8 cellular contexts compared by ENCODE assay signal in the genomic region with DNA sequence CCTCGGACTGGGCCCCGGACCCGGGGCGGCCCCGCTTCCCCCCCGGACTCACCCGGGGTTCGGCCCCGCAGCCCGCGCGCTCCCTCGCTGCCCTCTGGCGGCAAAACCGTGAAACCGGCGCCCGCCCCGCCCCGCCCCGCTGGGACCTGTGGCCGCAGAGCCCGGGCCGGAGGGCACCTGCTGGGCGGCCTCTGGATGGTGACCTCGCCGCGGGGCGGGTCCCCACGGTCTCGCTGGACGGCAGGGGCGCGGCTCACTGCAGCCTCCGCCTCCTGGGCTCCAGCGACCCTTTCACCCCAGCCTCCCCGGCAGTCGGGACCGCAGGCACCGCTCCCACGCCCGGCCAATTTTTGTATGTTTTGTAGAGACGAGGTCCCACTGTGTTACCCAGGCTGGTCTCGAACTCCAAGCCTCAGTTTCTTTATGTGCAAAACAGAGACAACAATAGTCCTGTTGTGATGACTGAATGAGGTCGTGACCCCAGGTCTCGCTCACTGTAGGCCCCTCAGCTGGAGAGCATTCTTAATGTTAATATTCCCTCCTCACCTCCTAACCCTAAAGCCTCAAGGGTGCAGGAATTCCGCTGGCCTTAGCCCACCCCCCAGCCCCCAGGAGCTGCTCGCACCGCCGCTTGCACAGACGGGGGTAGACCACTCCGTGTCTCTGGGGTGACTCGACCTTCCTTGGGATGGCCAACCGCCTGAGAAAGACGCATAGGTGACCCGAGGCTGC. TPM values are rescaled to one million over a fixed set of nuclear protein-coding genes. Genes with fewer than 3 reads are reported as not detected.
A peak's percentile ranks its signal among the peaks of the same experiment; 100 is the strongest.
DNase-seq lines count a peak whose midpoint lies in the region; ATAC-seq and TF ChIP-seq lines count a peak whose summit lies in the region.

No MANE protein-coding gene starts in this region.

- TF ChIP-seq CTCF in OCI-LY7 (conservative IDR thresholded peaks at IDR 0.05; ENCODE audit: low read length) (peak; percentile 68), fibroblast of villous mesenchyme (IDR thresholded peaks at IDR 0.05; ENCODE audit: insufficient read depth, low read depth, low read length) (peak; percentile 50), omental fat pad (IDR thresholded peaks at IDR 0.05) (peak in 1 of 3 donors; percentile 77), thyroid gland (IDR thresholded peaks at IDR 0.05) (peak in 5 of 6 experiments; percentile 41 to 94 (median 81))

- H3K36me3 ChIP-seq in GM23248 (ENCODE audit: low read depth) (no peaks in the 10 kb centered on the region), OCI-LY7 (ENCODE audit: insufficient read depth, low read length) (no peaks in the 10 kb centered on the region), thyroid gland (no peaks in the 10 kb centered on the region)

- H3K4me1 ChIP-seq in GM23248 (ENCODE audit: insufficient read depth) (no peaks in the 10 kb centered on the region), OCI-LY7 (ENCODE audit: insufficient read depth, low read length, poor library complexity, severe bottlenecking) (peaks cover 5% of the 10 kb centered on the region), thyroid gland (peaks cover 6 to 13% of the 10 kb centered on the region in 2 donors)

- BruUV-seq in OCI-LY7 (replicated peaks; lab: Mats Ljungman, UMichigan): no TSS peak

- H3K9me3 ChIP-seq in GM23248 (ENCODE audit: low read depth) (no peaks in the 10 kb centered on the region), OCI-LY7 (ENCODE audit: low read length) (no peaks in the 10 kb centered on the region), thyroid gland (no peaks in the 10 kb centered on the region)

- CTCF ChIA-PET in OCI-LY7 (lab: Charles Lee; ENCODE audit: unreplicated experiment): interaction anchor here (0.9 kb wide), 1 partner anchor 155 kb away, joined by 3 read pairs; no protein-coding TSS in a partner anchor

- H3K9me2 ChIP-seq in GM23248 (ENCODE audit: insufficient read depth) (no peaks in the 10 kb centered on the region), OCI-LY7 (ENCODE audit: insufficient read depth, low read length) (no peaks in the 10 kb centered on the region)

- H3K27me3 ChIP-seq in GM23248 (replicated peaks; ENCODE audit: insufficient read depth) (no peaks in the 10 kb centered on the region; the same call in 1 of the 2 replicates), thyroid gland (no peaks in the 10 kb centered on the region)

- H3K27ac Mint-ChIP-seq in activated T-helper 1 cell treated with anti-CD3 and anti-CD28 coated beads, Interleukin-12 subunit alpha, Interleukin-12 subunit beta, Interleukin-2, Interleukin-4 antibody, amounts not matched to agents 30 ng/mL and 10 ng/mL and 1 ng/mL, durations not matched to agents 14 hours and 24 hours and 36 hours: peak overlapping the region; percentile 11

- 11 to 16% methylated on average over 28 to 51 of the region's 56 CpGs for WGBS in GM23248 (ENCODE audit: low coverage in 1 of 2, low lambda C conversion rate in 2 of 2, missing lambda C conversion rate in 2 of 2), 2 experiments
- 22 to 32% methylated on average over 19 to 30 of the region's 56 CpGs for WGBS in thyroid gland, 2 donors

- H3K4me3 ChIP-seq in GM23248 (peak overlapping the region; percentile 52; the same call in 1 of the 2 replicates), OCI-LY7 (ENCODE audit: low read depth, low read length, poor library complexity, severe bottlenecking) (peak overlapping the region; percentile 66), fibroblast of villous mesenchyme (ENCODE audit: low read depth, low read length) (no peak overlapping the region), thyroid gland (replicated peaks in 1 of 3) (peak overlapping the region in 1 of 3 donors; percentile 56)

- H3K79me2 ChIP-seq in GM23248 (ENCODE audit: insufficient read depth): no peaks in the 10 kb centered on the region
- no peaks in the 10 kb centered on the region for H3K79me2 ChIP-seq in OCI-LY7 (ENCODE audit: insufficient read depth, low read depth, low read length)

- ATAC-seq in omental fat pad (ENCODE audit: low FRiP score) (peak; percentile 81), GM19455 (IDR thresholded peaks at IDR 0.05; ENCODE audit: unreplicated experiment) (no peak)

- no peak overlapping the region for H3K9ac ChIP-seq in GM23248

- H3K4me1 Mint-ChIP-seq in activated T-helper 1 cell treated with anti-CD3 and anti-CD28 coated beads, Interleukin-12 subunit alpha, Interleukin-12 subunit beta, Interleukin-2, Interleukin-4 antibody, amounts not matched to agents 30 ng/mL and 10 ng/mL and 1 ng/mL, durations not matched to agents 14 hours and 24 hours and 36 hours (ENCODE audit: low read depth): peaks cover 10% of the 10 kb centered on the region

- no peak overlapping the region for H3K4me2 ChIP-seq in GM23248 (ENCODE audit: unreplicated experiment)
- H3K4me2 ChIP-seq in OCI-LY7 (ENCODE audit: low read length): peak overlapping the region; percentile 68

- H3K36me3 Mint-ChIP-seq in activated T-helper 1 cell treated with anti-CD3 and anti-CD28 coated beads, Interleukin-12 subunit alpha, Interleukin-12 subunit beta, Interleukin-2, Interleukin-4 antibody, amounts not matched to agents 30 ng/mL and 10 ng/mL and 1 ng/mL, durations not matched to agents 14 hours and 24 hours and 36 hours (ENCODE audit: low read depth): peaks cover 2% of the 10 kb centered on the region

- DNase-seq in CD1c-positive myeloid dendritic cell (ENCODE audit: extremely low spot score) (peak; percentile 75), GM23248 (peak; percentile 76), OCI-LY7 (ENCODE audit: low spot score) (peak; percentile 68), fibroblast of villous mesenchyme (ENCODE audit: low read depth) (no peak), omental fat pad (ENCODE audit: low spot score) (peak; percentile 51), thyroid gland (peak; percentile 75 to 79)
- peak; percentile 46 for DNase-seq in activated T-helper 1 cell treated with anti-CD3 and anti-CD28 coated beads, Interleukin-12 subunit alpha, Interleukin-12 subunit beta, Interleukin-2, Interleukin-4 antibody, amounts not matched to agents 30 ng/mL and 10 ng/mL and 1 ng/mL, durations not matched to agents 14 hours and 24 hours and 36 hours (ENCODE audit: low spot score)

- no peaks in the 10 kb centered on the region for H4K20me1 ChIP-seq in GM23248 (ENCODE audit: insufficient read depth)
- no peaks in the 10 kb centered on the region for H4K20me1 ChIP-seq in OCI-LY7 (ENCODE audit: insufficient read depth, low read length)

- H3K27ac ChIP-seq in GM23248: no peak overlapping the region
- no peak overlapping the region for H3K27ac ChIP-seq in OCI-LY7 (ENCODE audit: low read depth, low read length, poor library complexity, severe bottlenecking)
- no peak overlapping the region for H3K27ac ChIP-seq in thyroid gland

- H3K9me3 Mint-ChIP-seq in activated T-helper 1 cell treated with anti-CD3 and anti-CD28 coated beads, Interleukin-12 subunit alpha, Interleukin-12 subunit beta, Interleukin-2, Interleukin-4 antibody, amounts not matched to agents 30 ng/mL and 10 ng/mL and 1 ng/mL, durations not matched to agents 14 hours and 24 hours and 36 hours: peaks cover 4% of the 10 kb centered on the region

- H2AFZ ChIP-seq in GM23248 (no peak overlapping the region), OCI-LY7 (ENCODE audit: low read length) (no peak overlapping the region)

- H3F3A ChIP-seq in GM23248 (ENCODE audit: insufficient read depth): no peaks in the 10 kb centered on the region

- in situ Hi-C loops in GM23248 (cut with MboI): no loop called here

- intact Hi-C loops in OCI-LY7 (cut with micrococcal nuclease; ENCODE audit: unreplicated experiment): loop anchor here (2.0 kb wide), 2 partner anchors 222 to 242 kb away; no protein-coding TSS in a partner anchor
- intact Hi-C loops in activated T-helper 1 cell treated with anti-CD3 and anti-CD28 coated beads, Interleukin-12 subunit alpha, Interleukin-12 subunit beta, Interleukin-2, Interleukin-4 antibody, amounts not matched to agents 30 ng/mL and 10 ng/mL and 1 ng/mL, durations not matched to agents 14 hours and 24 hours and 36 hours (cut with micrococcal nuclease): loop anchor here (2.0 kb wide), 1 partner anchor 242 kb away; no protein-coding TSS in a partner anchor
- intact Hi-C loops in thyroid gland (cut with DNase I): loop anchor here (5.0 to 10.0 kb wide), 2 partner anchors 82 to 239 kb away; no protein-coding TSS in a partner anchor

- TF ChIP-seq POLR2A in thyroid gland (IDR thresholded peaks at IDR 0.05): no peak

- peaks cover 29% of the 10 kb centered on the region for H3K27me3 Mint-ChIP-seq in activated T-helper 1 cell treated with anti-CD3 and anti-CD28 coated beads, Interleukin-12 subunit alpha, Interleukin-12 subunit beta, Interleukin-2, Interleukin-4 antibody, amounts not matched to agents 30 ng/mL and 10 ng/mL and 1 ng/mL, durations not matched to agents 14 hours and 24 hours and 36 hours (ENCODE audit: insufficient read depth)

- POLR2A ChIA-PET in OCI-LY7 (lab: Charles Lee): no interaction called here

- H3K4me3 Mint-ChIP-seq in activated T-helper 1 cell treated with anti-CD3 and anti-CD28 coated beads, Interleukin-12 subunit alpha, Interleukin-12 subunit beta, Interleukin-2, Interleukin-4 antibody, amounts not matched to agents 30 ng/mL and 10 ng/mL and 1 ng/mL, durations not matched to agents 14 hours and 24 hours and 36 hours: peak overlapping the region; percentile 86

RNA-seq across cellular contexts. Expression of a gene that starts 33.7 kb away (rescaled TPM):
- total RNA-seq in GM23248 (2014; rRNA removed; shearing (Covaris generic)): 2.7 and 13.4 TPM in 2 replicates
- polyA plus RNA-seq in GM23248 (2016; fragmentation: Nextera tagmentation; extraction: Ambion mirVana): 5.2 and 5.4 TPM in 2 replicates
- 1.0 and 5.9 TPM in 2 replicates for total RNA-seq in OCI-LY7 (2014; rRNA removed; shearing (Covaris generic))
- total RNA-seq in OCI-LY7 (2022) (2.0 and 2.2 TPM in 2 replicates), fibroblast of villous mesenchyme (1.3 and 1.6 TPM in 2 replicates), omental fat pad (10 to 100 TPM; 10.0 to 51.1 (median 25.7) TPM), thyroid gland (10 to 100 TPM; 19.1 to 47.7 (median 42.5) TPM)
- total RNA-seq in activated T-helper 1 cell treated with anti-CD3 and anti-CD28 coated beads, Interleukin-12 subunit alpha, Interleukin-12 subunit beta, Interleukin-2, Interleukin-4 antibody, amounts not matched to agents 30 ng/mL and 10 ng/mL and 1 ng/mL, durations not matched to agents 14 hours and 24 hours and 36 hours: 2.3 and 3.2 TPM in 2 replicates

RNA-seq across cellular contexts. Expression of a gene that starts 59.4 kb away (rescaled TPM):
- 73.1 and 78.9 TPM in 2 replicates for total RNA-seq in GM23248 (2014; rRNA removed; shearing (Covaris generic))
- 45.7 and 47.6 TPM in 2 replicates for polyA plus RNA-seq in GM23248 (2016; fragmentation: Nextera tagmentation; extraction: Ambion mirVana)
- total RNA-seq in OCI-LY7 (2014; rRNA removed; shearing (Covaris generic)): 14.8 and 15.7 TPM in 2 replicates
- total RNA-seq in OCI-LY7 (2022) (24.7 and 25.3 TPM in 2 replicates), fibroblast of villous mesenchyme (63.0 and 91.8 TPM in 2 replicates), omental fat pad (10 to 100 TPM in 3 of 4 donors, 1 to 10 TPM in 1; 9.6 to 61.5 (median 30.9) TPM), thyroid gland (10 to 100 TPM in 1 of 4 donors, 1 to 10 TPM in 3; 5.6 to 19.9 (median 8.4) TPM)
- total RNA-seq in activated T-helper 1 cell treated with anti-CD3 and anti-CD28 coated beads, Interleukin-12 subunit alpha, Interleukin-12 subunit beta, Interleukin-2, Interleukin-4 antibody, amounts not matched to agents 30 ng/mL and 10 ng/mL and 1 ng/mL, durations not matched to agents 14 hours and 24 hours and 36 hours: 111 and 112 TPM in 2 replicates
